ENCODE assay signal across 9 cellular contexts in the genomic region with DNA sequence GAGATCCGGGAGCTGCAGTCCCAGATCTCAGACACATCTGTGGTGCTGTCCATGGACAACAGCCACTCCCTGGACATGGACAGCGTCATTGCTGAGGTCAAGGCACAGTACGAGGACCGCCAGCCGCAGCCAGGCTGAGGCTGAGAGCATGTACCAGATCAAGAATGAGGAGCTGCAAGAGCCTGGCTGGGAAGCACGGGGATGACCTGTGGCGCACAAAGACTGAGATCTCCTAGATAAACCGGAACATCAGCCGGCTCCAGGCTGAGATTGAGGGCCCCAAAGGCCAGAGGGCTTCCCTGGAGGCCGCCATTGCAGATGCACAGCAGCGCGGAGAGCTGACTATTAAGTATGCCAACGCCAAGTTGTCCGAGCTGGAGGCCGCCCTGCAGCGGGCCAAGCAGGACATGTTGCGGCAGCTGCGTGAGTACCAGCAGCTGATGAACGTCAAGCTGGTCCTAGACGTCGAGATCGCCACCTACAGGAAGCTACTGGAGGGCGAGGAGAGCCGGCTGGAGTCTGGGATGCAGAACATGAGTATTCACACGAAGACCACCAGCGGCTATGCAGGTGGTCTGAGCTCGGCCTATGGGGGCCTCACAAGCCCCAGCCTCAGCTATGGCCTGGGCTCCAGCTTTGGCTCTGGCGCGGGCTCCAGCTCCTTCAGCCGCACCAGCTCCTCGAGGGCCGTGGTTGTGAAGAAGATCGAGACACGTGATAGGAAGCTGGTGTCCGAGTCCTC. TPM values are rescaled to one million over a fixed set of nuclear protein-coding genes. Genes with fewer than 3 reads are reported as not detected.
DNase-seq lines count a peak whose midpoint lies in the region; ATAC-seq, FAIRE-seq and TF ChIP-seq lines count a peak whose summit lies in the region.
"Had no signal": no experiment of that assay in that cellular context is flagged by ENCODE, and none has a peak within 500 bp of the region (broad histone marks: within the 10 kb centered on the region; RNA-seq: fewer than 3 reads in every experiment).

No MANE protein-coding gene starts in this region.

- no peak for FAIRE-seq in frontal cortex (lab: Jason Lieb, UNC)
- FAIRE-seq: islet of Langerhans had no signal

- TF ChIP-seq CTCF in AG10803 (conservative IDR thresholded peaks at IDR 0.05; ENCODE audit: low read length) (peak; percentile 63), GM23338 (conservative IDR thresholded peaks at IDR 0.05; ENCODE audit: low read depth in 2 of 2) (peak; percentile 60 to 83), heart left ventricle (IDR thresholded peaks at IDR 0.05) (peak; percentile 58 to 81 (median 66))

- H3K27ac ChIP-seq in GM23338 (ENCODE audit: low read depth) (no peak overlapping the region), heart left ventricle (no peak overlapping the region), rectal smooth muscle tissue (ENCODE audit: low read depth, low read length) (no peak overlapping the region)

- WGBS in heart left ventricle, 4 donors, result 18 to 26% (median 21%) methylated on average over 10 to 35 of the region's 35 CpGs

- no peaks in the 10 kb centered on the region for H3K9me3 ChIP-seq in heart left ventricle

- H3K4me3 Mint-ChIP-seq in GM23338, result no peak overlapping the region
- no peak overlapping the region for H3K4me3 Mint-ChIP-seq in activated naive CD8-positive, alpha-beta T cell treated with anti-CD3 and anti-CD28 coated beads, Interleukin-2, amount 50 U/mL, for 24 hours

- H3K4me1 ChIP-seq in GM23338 (ENCODE audit: insufficient read depth) (no peaks in the 10 kb centered on the region), heart left ventricle (peaks cover 0 to 8% (median 3%) of the 10 kb centered on the region in 12 donors), rectal smooth muscle tissue (ENCODE audit: control insufficient read depth, insufficient read depth, low read length) (no peaks in the 10 kb centered on the region)

- H4K20me1 ChIP-seq in GM23338 (replicated peaks; ENCODE audit: insufficient read depth), result no peaks in the 10 kb centered on the region

- H3K9me2 ChIP-seq in GM23338 (ENCODE audit: insufficient read depth), result no peaks in the 10 kb centered on the region

- no peak overlapping the region for H3K27ac Mint-ChIP-seq in GM23338
- no peak overlapping the region for H3K27ac Mint-ChIP-seq in activated naive CD8-positive, alpha-beta T cell treated with anti-CD3 and anti-CD28 coated beads, Interleukin-2, amount 50 U/mL, for 24 hours

- DNase-seq in AG10803 (ENCODE audit: low read depth) (peak; percentile 69), GM23338 (ENCODE audit: low spot score) (peak; percentile 88), NOMO-1 treated with DMSO at 0.1 percent for 48 hours (lab: John Stamatoyannopoulos, UW; ENCODE audit: unreplicated experiment) (peak; percentile 59), heart left ventricle (peak; percentile 60 to 80 (median 74)), activated gamma-delta T cell (lab: John Stamatoyannopoulos, UW) (no peak), frontal cortex (ENCODE audit: low spot score in 2 of 2) (no peak)
- DNase-seq in activated naive CD8-positive, alpha-beta T cell treated with anti-CD3 and anti-CD28 coated beads, Interleukin-2, amount 50 U/mL, for 24 hours, result peak; percentile 48

- no peak overlapping the region for H3K4me2 ChIP-seq in GM23338

- H3K36me3 Mint-ChIP-seq in GM23338 (ENCODE audit: low read depth), result no peaks in the 10 kb centered on the region
- no peaks in the 10 kb centered on the region for H3K36me3 Mint-ChIP-seq in activated naive CD8-positive, alpha-beta T cell treated with anti-CD3 and anti-CD28 coated beads, Interleukin-2, amount 50 U/mL, for 24 hours (ENCODE audit: low read depth)

- peak overlapping the region; percentile 96 for H2AFZ ChIP-seq in GM23338

- H3K9ac ChIP-seq in rectal smooth muscle tissue (ENCODE audit: low read length), result no peak overlapping the region

- H3K9me3 Mint-ChIP-seq in GM23338, result no peaks in the 10 kb centered on the region
- no peaks in the 10 kb centered on the region for H3K9me3 Mint-ChIP-seq in activated naive CD8-positive, alpha-beta T cell treated with anti-CD3 and anti-CD28 coated beads, Interleukin-2, amount 50 U/mL, for 24 hours

- no peak for TF ChIP-seq POLR2A in heart left ventricle (IDR thresholded peaks at IDR 0.05)

- H3K4me3 ChIP-seq in AG10803 (ENCODE audit: low read length), result no peak overlapping the region
- no peak overlapping the region for H3K4me3 ChIP-seq in GM23338
- H3K4me3 ChIP-seq in heart left ventricle, result peak overlapping the region in 8 of 12 donors; percentile 10 to 43 (median 28)
- H3K4me3 ChIP-seq in rectal smooth muscle tissue (ENCODE audit: low read length), result peak overlapping the region; percentile 29

- peaks cover 9% of the 10 kb centered on the region; the same call in 2 of the 3 replicates for H3K4me1 Mint-ChIP-seq in GM23338
- H3K4me1 Mint-ChIP-seq in activated naive CD8-positive, alpha-beta T cell treated with anti-CD3 and anti-CD28 coated beads, Interleukin-2, amount 50 U/mL, for 24 hours, result no peaks in the 10 kb centered on the region

- intact Hi-C loops in heart left ventricle (cut with DNase I), result loop anchor here in 6 of 10 donors (10.0 kb wide), 4 partner anchors 69 to 119 kb away; no protein-coding TSS in a partner anchor

- peaks cover 7% of the 10 kb centered on the region for H3K27me3 Mint-ChIP-seq in GM23338 (ENCODE audit: insufficient read depth, low read depth, poor library complexity)
- peaks cover 37% of the 10 kb centered on the region for H3K27me3 Mint-ChIP-seq in activated naive CD8-positive, alpha-beta T cell treated with anti-CD3 and anti-CD28 coated beads, Interleukin-2, amount 50 U/mL, for 24 hours

- H3K36me3 ChIP-seq in GM23338 (ENCODE audit: insufficient read depth) (no peaks in the 10 kb centered on the region), heart left ventricle (no peaks in the 10 kb centered on the region), rectal smooth muscle tissue (ENCODE audit: control insufficient read depth, insufficient read depth, low read length) (no peaks in the 10 kb centered on the region)

- no peaks in the 10 kb centered on the region for H3F3A ChIP-seq in GM23338 (replicated peaks; ENCODE audit: low read depth)

- H3K79me2 ChIP-seq in GM23338 (replicated peaks; ENCODE audit: insufficient read depth), result no peaks in the 10 kb centered on the region

- no peaks in the 10 kb centered on the region for H3K27me3 ChIP-seq in GM23338 (ENCODE audit: insufficient read depth)
- peaks cover 0 to 9% (median 0%) of the 10 kb centered on the region in 9 donors for H3K27me3 ChIP-seq in heart left ventricle
- H3K27me3 ChIP-seq in rectal smooth muscle tissue (ENCODE audit: control insufficient read depth, insufficient read depth, low read length), result no peaks in the 10 kb centered on the region

- ATAC-seq in GM23338 (peak; percentile 69), heart left ventricle (peak in 2 of 4 donors; percentile 56 to 71)
- no peak for ATAC-seq in activated naive CD8-positive, alpha-beta T cell treated with anti-CD3 and anti-CD28 coated beads, Interleukin-2, amount 50 U/mL, for 24 hours

TF ChIP-seq in GM23338, 12 proteins besides CTCF, POLR2A, EP300 and RAD21 (continues in another document):
- TF ChIP-seq EZH2phosphoT487 (IDR thresholded peaks at IDR 0.05; ENCODE audit: unreplicated experiment), result no peak

RNA-seq across cellular contexts. Expression of a gene that starts 25.5 kb away (rescaled TPM):
- total RNA-seq in GM23338 (2014; rRNA removed; shearing (Covaris generic)), result not detected in 2 replicates
- polyA plus RNA-seq in GM23338 (2016; fragmentation: Nextera tagmentation; extraction: Ambion mirVana), result not detected in 2 replicates
- total RNA-seq in heart left ventricle, result not detected
- not detected for polyA plus RNA-seq in heart left ventricle
- under 0.01 TPM for total RNA-seq in frontal cortex

RNA-seq across cellular contexts. Expression of a gene that starts 28.6 kb away (rescaled TPM):
- 23.5 and 33.7 TPM in 2 replicates for total RNA-seq in GM23338 (2014; rRNA removed; shearing (Covaris generic))
- polyA plus RNA-seq in GM23338 (2016; fragmentation: Nextera tagmentation; extraction: Ambion mirVana) (11.1 and 12.3 TPM in 2 replicates), heart left ventricle (10 to 100 TPM; 12.2 to 22.0 TPM)
- total RNA-seq in heart left ventricle (10 to 100 TPM; 22.0 to 44.1 (median 32.4) TPM), frontal cortex (41.6 TPM)

Comparison
In these comparisons a context has a peak if more than half of its experiments do, and no peak if none do; other contexts are left out.
1. DNase-seq: peak in AG10803 (single experiment), GM23338 (single experiment), NOMO-1 treated with DMSO at 0.1 percent for 48 hours (single experiment), activated naive CD8-positive, alpha-beta T cell treated with anti-CD3 and anti-CD28 coated beads, Interleukin-2, amount 50 U/mL, for 24 hours (single experiment) and heart left ventricle (5 of 5); none in activated gamma-delta T cell (single experiment) and frontal cortex (0 of 2).
2. H3K4me3 ChIP-seq: peak in heart left ventricle (8 of 12) and rectal smooth muscle tissue (single experiment); none in AG10803 (single experiment) and GM23338 (single experiment).
3. Peak in every context shown above with its lines, with median percentiles within 50 percentile points of each other: CTCF ChIP-seq.